ENCODE assay signal across 17 cellular contexts in genomic region chr1:206482611-206483010, GRCh38.
"Had no signal": no experiment of that assay in that cellular context is flagged by ENCODE, and none has a peak within 500 bp of the region (broad histone marks: within the 10 kb centered on the region; RNA-seq: fewer than 3 reads in every experiment).

No MANE protein-coding gene starts in this region.

- ATAC-seq: natural killer cell treated with Interleukin-12 subunit alpha and Interleukin-12 subunit beta and Interleukin-15 and Interleukin-18, amount 100 ng/mL, for 72 hours; right lobe of liver; stimulated activated naive B cell treated with anti-CD40 and anti-IgM and Interleukin-4, amounts not matched to agents 10 μg/mL and 1 μg/mL and 100 μg/mL, for 72 hours had no signal

- H3K4me1 ChIP-seq: right lobe of liver had no signal

- H3K4me3 ChIP-seq: esophagus squamous epithelium, right lobe of liver, spleen had no signal

- H3K27ac Mint-ChIP-seq: activated B cell treated with CpG ODN at 0.5 μM for 24 hours; activated naive CD8-positive, alpha-beta T cell treated with anti-CD3 and anti-CD28 coated beads for 36 hours; natural killer cell treated with Interleukin-12 subunit alpha and Interleukin-12 subunit beta and Interleukin-15 and Interleukin-18, amount 100 ng/mL, for 72 hours; progenitor cell of endocrine pancreas; stimulated activated naive B cell treated with anti-CD40 and anti-IgM and Interleukin-4, amounts not matched to agents 10 μg/mL and 1 μg/mL and 100 μg/mL, for 72 hours had no signal

- H3K9me3 ChIP-seq: esophagus squamous epithelium, right lobe of liver, spleen had no signal

- H3K27me3 Mint-ChIP-seq: activated B cell treated with CpG ODN at 0.5 μM for 24 hours; activated naive CD8-positive, alpha-beta T cell treated with anti-CD3 and anti-CD28 coated beads for 36 hours; natural killer cell treated with Interleukin-12 subunit alpha and Interleukin-12 subunit beta and Interleukin-15 and Interleukin-18, amount 100 ng/mL, for 72 hours; stimulated activated naive B cell treated with anti-CD40 and anti-IgM and Interleukin-4, amounts not matched to agents 10 μg/mL and 1 μg/mL and 100 μg/mL, for 72 hours had no signal

- H3K27me3 ChIP-seq: brain microvascular endothelial cell, esophagus squamous epithelium, right lobe of liver, spleen had no signal

- H3K36me3 ChIP-seq: right lobe of liver had no signal

- DNase-seq: activated B cell treated with CpG ODN at 0.5 μM for 24 hours; activated CD4-positive, alpha-beta T cell treated with anti-CD3 and anti-CD28 coated beads, Interleukin-2, amount 50 U/mL, for 1 hour; activated gamma-delta T cell treated with Interleukin-2 at 50 U/mL for 16 hours; activated naive CD8-positive, alpha-beta T cell treated with anti-CD3 and anti-CD28 coated beads for 36 hours; activated T-cell treated with anti-CD3 and anti-CD28 coated beads, Interleukin-2, amount 50 U/mL, for 48 hours; brain microvascular endothelial cell; esophagus squamous epithelium; foreskin fibroblast; occipital lobe; spleen; stimulated activated CD4-positive, alpha-beta T cell treated with anti-CD3 and anti-CD28 coated beads, Interleukin-1b, Interleukin-23, amount 100 ng/mL, for 48 hours; stimulated activated naive B cell treated with anti-CD40 and anti-IgM and Interleukin-4, amounts not matched to agents 10 μg/mL and 1 μg/mL and 100 μg/mL, for 72 hours; T-helper 2 cell; trophoblast cell had no signal

- H3K27ac ChIP-seq: brain microvascular endothelial cell, right lobe of liver, spleen had no signal

- H3K9me3 Mint-ChIP-seq: activated B cell treated with CpG ODN at 0.5 μM for 24 hours; activated naive CD8-positive, alpha-beta T cell treated with anti-CD3 and anti-CD28 coated beads for 36 hours; natural killer cell treated with Interleukin-12 subunit alpha and Interleukin-12 subunit beta and Interleukin-15 and Interleukin-18, amount 100 ng/mL, for 72 hours; stimulated activated naive B cell treated with anti-CD40 and anti-IgM and Interleukin-4, amounts not matched to agents 10 μg/mL and 1 μg/mL and 100 μg/mL, for 72 hours had no signal

- H3K4me3 Mint-ChIP-seq: activated B cell treated with CpG ODN at 0.5 μM for 24 hours; activated naive CD8-positive, alpha-beta T cell treated with anti-CD3 and anti-CD28 coated beads for 36 hours; natural killer cell treated with Interleukin-12 subunit alpha and Interleukin-12 subunit beta and Interleukin-15 and Interleukin-18, amount 100 ng/mL, for 72 hours; stimulated activated naive B cell treated with anti-CD40 and anti-IgM and Interleukin-4, amounts not matched to agents 10 μg/mL and 1 μg/mL and 100 μg/mL, for 72 hours had no signal
